In the genomic region with DNA sequence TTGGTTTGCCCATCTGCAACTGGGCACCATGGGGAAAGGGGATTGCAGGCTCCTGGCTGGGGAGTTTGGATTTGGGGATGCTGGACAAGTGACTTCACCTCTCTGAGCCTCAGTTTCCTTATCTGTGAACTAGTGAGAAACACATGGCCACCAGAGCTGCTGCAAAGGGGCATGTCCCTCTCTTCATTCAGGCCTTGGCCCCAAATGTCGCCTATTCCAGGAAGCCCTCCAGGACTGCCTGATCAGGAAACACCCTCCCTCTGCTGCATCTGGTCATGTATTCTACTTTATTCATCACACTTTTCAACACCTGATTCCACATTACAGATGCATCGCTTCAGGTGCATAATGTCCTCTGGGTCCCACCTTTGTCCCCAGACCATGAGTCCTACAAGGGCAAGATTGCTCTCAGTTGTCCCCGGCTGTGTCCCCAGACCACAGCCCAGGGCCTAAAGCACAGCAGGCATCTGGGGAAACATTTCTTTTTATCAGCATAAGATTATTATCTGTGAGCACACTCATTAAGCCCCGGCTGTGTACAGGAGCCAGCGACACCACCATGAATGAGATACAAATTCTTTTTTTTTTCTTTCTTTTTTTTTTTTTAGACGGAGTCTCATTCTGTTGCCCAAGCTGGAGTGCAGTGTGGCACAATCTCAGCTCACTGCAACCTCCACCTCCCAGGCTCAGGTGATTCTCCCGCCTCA, we compare ENCODE assay signal across 8 cellular contexts. TPM values are rescaled to one million over a fixed set of nuclear protein-coding genes. Genes with fewer than 3 reads are reported as not detected.
DNase-seq lines count a peak whose midpoint lies in the region; ATAC-seq and TF ChIP-seq lines count a peak whose summit lies in the region.

No MANE protein-coding gene starts in this region.

- no peak for TF ChIP-seq CTCF in right lobe of liver (IDR thresholded peaks at IDR 0.05)
- TF ChIP-seq CTCF in upper lobe of right lung (IDR thresholded peaks at IDR 0.05) = no peak

- 63% methylated on average over 5 of the region's 7 CpGs for WGBS in right lobe of liver (ENCODE audit: insufficient coverage, low coverage, low lambda C conversion rate, missing lambda C conversion rate)

- H3K4me3 Mint-ChIP-seq in activated naive CD4-positive, alpha-beta T cell treated with anti-CD3 and anti-CD28 coated beads, Interleukin-2, amount 50 U/mL, for 24 hours = peak overlapping the region; percentile 82
- peak overlapping the region; percentile 70 for H3K4me3 Mint-ChIP-seq in activated T-helper 17 cell treated with anti-CD3 and anti-CD28 coated beads, Interleukin-2, amount 50 U/mL, for 72 hours

- H3K27ac ChIP-seq in right lobe of liver (peak overlapping the region; percentile 84 to 96 (median 96)), upper lobe of right lung (peak overlapping the region; percentile 78)

- ATAC-seq in activated T-helper 17 cell treated with anti-CD3 and anti-CD28 coated beads, Interleukin-2, amount 50 U/mL, for 72 hours (replicated peaks) = peak; percentile 17
- no peak for ATAC-seq in right lobe of liver
- no peak for ATAC-seq in upper lobe of right lung
- no peak for ATAC-seq in GM19463 (IDR thresholded peaks at IDR 0.05; ENCODE audit: unreplicated experiment)
- no peak for ATAC-seq in GM18868 (IDR thresholded peaks at IDR 0.05; ENCODE audit: unreplicated experiment)

- H3K9me3 Mint-ChIP-seq in activated naive CD4-positive, alpha-beta T cell treated with anti-CD3 and anti-CD28 coated beads, Interleukin-2, amount 50 U/mL, for 24 hours = no peaks in the 10 kb centered on the region
- H3K9me3 Mint-ChIP-seq in activated T-helper 17 cell treated with anti-CD3 and anti-CD28 coated beads, Interleukin-2, amount 50 U/mL, for 72 hours = no peaks in the 10 kb centered on the region

- H3K4me1 ChIP-seq in right lobe of liver = peaks cover 0 to 42% (median 15%) of the 10 kb centered on the region in 4 donors
- peaks cover 21% of the 10 kb centered on the region for H3K4me1 ChIP-seq in upper lobe of right lung

- H3K27ac Mint-ChIP-seq in activated naive CD4-positive, alpha-beta T cell treated with anti-CD3 and anti-CD28 coated beads, Interleukin-2, amount 50 U/mL, for 24 hours = peak overlapping the region; percentile 93
- peak overlapping the region; percentile 77 for H3K27ac Mint-ChIP-seq in activated T-helper 17 cell treated with anti-CD3 and anti-CD28 coated beads, Interleukin-2, amount 50 U/mL, for 72 hours

- DNase-seq in activated naive CD4-positive, alpha-beta T cell treated with anti-CD3 and anti-CD28 coated beads, Interleukin-2, amount 50 U/mL, for 16 hours = no peak
- DNase-seq in right lobe of liver (no peak), upper lobe of right lung (no peak), kidney tubule cell (ENCODE audit: low spot score) (no peak)

- no peaks in the 10 kb centered on the region for H3K36me3 Mint-ChIP-seq in activated naive CD4-positive, alpha-beta T cell treated with anti-CD3 and anti-CD28 coated beads, Interleukin-2, amount 50 U/mL, for 24 hours
- H3K36me3 Mint-ChIP-seq in activated T-helper 17 cell treated with anti-CD3 and anti-CD28 coated beads, Interleukin-2, amount 50 U/mL, for 72 hours (ENCODE audit: low read depth) = no peaks in the 10 kb centered on the region

- H3K27me3 ChIP-seq in right lobe of liver (no peaks in the 10 kb centered on the region), upper lobe of right lung (no peaks in the 10 kb centered on the region)

- H3K4me1 Mint-ChIP-seq in activated naive CD4-positive, alpha-beta T cell treated with anti-CD3 and anti-CD28 coated beads, Interleukin-2, amount 50 U/mL, for 24 hours = peaks cover 64% of the 10 kb centered on the region
- H3K4me1 Mint-ChIP-seq in activated T-helper 17 cell treated with anti-CD3 and anti-CD28 coated beads, Interleukin-2, amount 50 U/mL, for 72 hours = peaks cover 21% of the 10 kb centered on the region

- peak overlapping the region; percentile 32 to 54 (median 41) for H3K4me3 ChIP-seq in right lobe of liver
- peak overlapping the region; percentile 42 for H3K4me3 ChIP-seq in upper lobe of right lung

- no peak for TF ChIP-seq POLR2A in right lobe of liver (IDR thresholded peaks at IDR 0.05)

- H3K27me3 Mint-ChIP-seq in activated naive CD4-positive, alpha-beta T cell treated with anti-CD3 and anti-CD28 coated beads, Interleukin-2, amount 50 U/mL, for 24 hours = no peaks in the 10 kb centered on the region
- H3K27me3 Mint-ChIP-seq in activated T-helper 17 cell treated with anti-CD3 and anti-CD28 coated beads, Interleukin-2, amount 50 U/mL, for 72 hours = no peaks in the 10 kb centered on the region

- H3K36me3 ChIP-seq in right lobe of liver = no peaks in the 10 kb centered on the region
- no peaks in the 10 kb centered on the region for H3K36me3 ChIP-seq in upper lobe of right lung

- no peaks in the 10 kb centered on the region for H3K9me3 ChIP-seq in right lobe of liver
- H3K9me3 ChIP-seq in upper lobe of right lung = no peaks in the 10 kb centered on the region

- intact Hi-C loops in right lobe of liver (cut with DNase I) (no loop called here), upper lobe of right lung (cut with DNase I) (no loop called here)

RNA-seq across cellular contexts. Expression of a gene that starts 37.5 kb away (rescaled TPM):
- total RNA-seq in activated T-helper 17 cell treated with anti-CD3 and anti-CD28 coated beads, Interleukin-2, amount 50 U/mL, for 72 hours = 10 to 100 TPM; 32.0 to 98.0 TPM
- total RNA-seq in right lobe of liver = 10 to 100 TPM in 4 of 6 experiments, 1 to 10 TPM in 2; 3.6 to 28.5 (median 10.8) TPM
- total RNA-seq in upper lobe of right lung = 82.7 TPM

RNA-seq across cellular contexts. Expression of a gene that starts 41.3 kb away (rescaled TPM):
- total RNA-seq in activated T-helper 17 cell treated with anti-CD3 and anti-CD28 coated beads, Interleukin-2, amount 50 U/mL, for 72 hours = 10 to 100 TPM; 28.6 to 54.5 TPM
- total RNA-seq in right lobe of liver (1 to 10 TPM in 1 of 6 experiments, under 1 TPM in 5; 0.25 to 2.0 (median 0.70) TPM), upper lobe of right lung (6.2 TPM)

RNA-seq across cellular contexts. Expression of a gene that starts 52.1 kb away (rescaled TPM):
- total RNA-seq in activated T-helper 17 cell treated with anti-CD3 and anti-CD28 coated beads, Interleukin-2, amount 50 U/mL, for 72 hours = 10 to 100 TPM; 23.5 to 46.6 TPM
- total RNA-seq in right lobe of liver = 10 to 100 TPM in 3 of 6 experiments, 1 to 10 TPM in 3; 8.0 to 17.9 (median 10.0) TPM
- 23.1 TPM for total RNA-seq in upper lobe of right lung
